ENCODE assay signal across 21 cellular contexts in the genomic region with DNA sequence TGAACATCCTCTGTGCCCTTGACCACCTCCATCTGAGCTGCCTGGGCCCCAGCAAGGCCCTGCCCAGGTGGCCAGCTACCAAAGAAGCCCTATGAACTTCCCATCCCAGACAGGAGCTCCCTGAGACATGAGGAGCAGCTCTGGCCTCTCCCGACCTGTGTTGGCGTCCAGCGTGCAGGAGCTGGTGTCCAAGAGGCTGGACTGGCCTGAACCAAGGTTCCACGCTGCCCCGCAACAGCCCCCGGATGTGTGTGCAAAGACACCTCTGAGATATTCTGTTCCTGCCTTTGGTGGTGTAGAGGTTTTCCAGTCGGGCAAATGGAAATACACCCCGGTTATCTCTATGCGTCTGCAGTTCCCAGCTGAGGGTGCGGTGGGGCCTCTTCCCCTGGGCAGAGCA. TPM values are rescaled to one million over a fixed set of nuclear protein-coding genes. Genes with fewer than 3 reads are reported as not detected.
"Had no signal": no experiment of that assay in that cellular context is flagged by ENCODE, and none has a peak within 500 bp of the region (broad histone marks: within the 10 kb centered on the region; RNA-seq: fewer than 3 reads in every experiment).

No MANE protein-coding gene starts in this region.

- DNase-seq: Kasumi-1, MM.1S, NCI-H1092 treated with DMSO at 0.1 percent for 48 hours, NCI-H1436, NCI-H187 treated with DMSO at 0.1 percent for 48 hours, NCI-H2029 treated with DMSO at 0.1 percent for 48 hours, NCI-H2107, NCI-H226, NCI-H446, NCI-H510A, NCI-H524 treated with DMSO at 0.1 percent for 48 hours, NCI-H69, NCI-H774, Right ventricle myocardium superior, RPMI8226, SIG-M5 had no signal

- H3K4me3 ChIP-seq: K562, SJSA1, SK-N-MC had no signal

- H3K4me2 ChIP-seq: KMS-11 had no signal

- H3K9ac ChIP-seq: KMS-11 had no signal

- H3K9me3 ChIP-seq: SJSA1 had no signal

- H3K27ac ChIP-seq: HL-60, KMS-11, SJSA1, SK-N-MC had no signal

- H3K36me3 ChIP-seq: SJSA1 had no signal

- H3K4me1 ChIP-seq: SJSA1 had no signal

RNA-seq across cellular contexts. Expression of gene WNT7A, which starts 42.1 kb away (rescaled TPM):
- total RNA-seq: K562, Right ventricle myocardium superior, SJSA1 had no signal
